Comparison of ENCODE assay signal across 8 cellular contexts in genomic region chr17:76265624-76266243, GRCh38. TPM values are rescaled to one million over a fixed set of nuclear protein-coding genes. Genes with fewer than 3 reads are reported as not detected.
A peak's percentile ranks its signal among the peaks of the same experiment; 100 is the strongest.
DNase-seq lines count a peak whose midpoint lies in the region; ATAC-seq and TF ChIP-seq lines count a peak whose summit lies in the region.

No MANE protein-coding gene starts in this region.

- H3K27me3 Mint-ChIP-seq in Caco-2 (ENCODE audit: insufficient read depth, unreplicated experiment) (no peaks in the 10 kb centered on the region), WTC11 (ENCODE audit: low read depth) (no peaks in the 10 kb centered on the region)

- H3K27ac ChIP-seq in lower lobe of right lung = peak overlapping the region; percentile 93
- H3K27ac ChIP-seq in subcutaneous abdominal adipose tissue (ENCODE audit: low read depth, low read length) = peak overlapping the region; percentile 81

- TF ChIP-seq CTCF in Caco-2 (IDR thresholded peaks at IDR 0.05; ENCODE audit: insufficient read depth in 1 of 2, low read depth in 1 of 2, low read length in 1 of 2, severe bottlenecking in 1 of 2, unreplicated experiment in 1 of 2) = no peak
- TF ChIP-seq CTCF in WTC11 (IDR thresholded peaks at IDR 0.05) = no peak
- no peak for TF ChIP-seq CTCF in lower lobe of right lung (IDR thresholded peaks at IDR 0.05)

- no peak for ATAC-seq in WTC11
- peak in 1 of 2 donors; percentile 30 for ATAC-seq in lower lobe of right lung
- no peak for ATAC-seq in HG03378 (IDR thresholded peaks at IDR 0.05; ENCODE audit: unreplicated experiment)

- CTCF ChIA-PET in Caco-2 (lab: Charles Lee) (interaction anchor here (0.6 to 2.2 kb wide), 7 partner anchors 14 to 260 kb away, joined by 3 to 14 read pairs (median 4); no protein-coding TSS in a partner anchor), WTC11 (lab: Charles Lee) (interaction anchor here (0.5 to 8.0 kb wide), 15 partner anchors 14 to 260 kb away, joined by 3 to 70 read pairs (median 5); no protein-coding TSS in a partner anchor)

- H3K27me3 ChIP-seq in Caco-2 (replicated peaks; ENCODE audit: control insufficient read depth, insufficient read depth, low read length) (no peaks in the 10 kb centered on the region), lower lobe of right lung (ENCODE audit: low read depth) (no peaks in the 10 kb centered on the region), subcutaneous abdominal adipose tissue (ENCODE audit: control insufficient read depth in 5 of 5, insufficient read depth in 4 of 5, low read length in 5 of 5) (no peaks in the 10 kb centered on the region)

- H3K27ac Mint-ChIP-seq in Caco-2 (ENCODE audit: unreplicated experiment) (peak overlapping the region; percentile 89), WTC11 (no peak overlapping the region)

- DNase-seq in Caco-2 (peak in 1 of 2 experiments; percentile 70), HuH-7.5 (ENCODE audit: low spot score) (peak; percentile 68), WTC11 (ENCODE audit: low spot score) (peak; percentile 56), dermis blood vessel endothelial cell (peak; percentile 62), lower lobe of right lung (peak; percentile 83), cortex of kidney (lab: John Stamatoyannopoulos, UW) (no peak)

- no peaks in the 10 kb centered on the region for H3K9me3 ChIP-seq in Caco-2
- H3K9me3 ChIP-seq in lower lobe of right lung = no peaks in the 10 kb centered on the region
- no peaks in the 10 kb centered on the region for H3K9me3 ChIP-seq in subcutaneous abdominal adipose tissue (ENCODE audit: control insufficient read depth in 5 of 5, low read length in 5 of 5)

- H3K9ac ChIP-seq in subcutaneous abdominal adipose tissue (ENCODE audit: low read length in 5 of 5) = peak overlapping the region in 4 of 5 donors; percentile 59 to 86 (median 74)

- peak overlapping the region; percentile 85 for H3K4me3 ChIP-seq in Caco-2 (ENCODE audit: low read depth, low read length)
- H3K4me3 ChIP-seq in lower lobe of right lung = peak overlapping the region; percentile 92
- H3K4me3 ChIP-seq in subcutaneous abdominal adipose tissue (ENCODE audit: low read depth in 1 of 5, low read length in 5 of 5) = peak overlapping the region in 4 of 5 donors; percentile 73 to 85 (median 83)

- no TSS peak for BruUV-seq in Caco-2 (replicated peaks; lab: Mats Ljungman, UMichigan)

- H3K36me3 ChIP-seq in Caco-2 (ENCODE audit: control insufficient read depth, insufficient read depth, low read length) (peaks cover 3% of the 10 kb centered on the region), lower lobe of right lung (peaks cover 20% of the 10 kb centered on the region), subcutaneous abdominal adipose tissue (ENCODE audit: control insufficient read depth in 5 of 5, insufficient read depth in 5 of 5, low read length in 5 of 5) (peaks cover 0 to 18% (median 11%) of the 10 kb centered on the region in 5 donors)

- peaks cover 63% of the 10 kb centered on the region for H3K36me3 Mint-ChIP-seq in Caco-2 (ENCODE audit: insufficient read depth, unreplicated experiment)
- peaks cover 7% of the 10 kb centered on the region; the same call in 1 of the 2 replicates for H3K36me3 Mint-ChIP-seq in WTC11

- H3K4me3 Mint-ChIP-seq in Caco-2 (ENCODE audit: unreplicated experiment) (peak overlapping the region; percentile 80), WTC11 (peak overlapping the region; percentile 71)

- H3K4me1 ChIP-seq in Caco-2 = peaks cover 58% of the 10 kb centered on the region
- peaks cover 72% of the 10 kb centered on the region for H3K4me1 ChIP-seq in lower lobe of right lung
- H3K4me1 ChIP-seq in subcutaneous abdominal adipose tissue (ENCODE audit: control insufficient read depth in 5 of 5, insufficient read depth in 5 of 5, low read length in 5 of 5) = peaks cover 8 to 60% (median 51%) of the 10 kb centered on the region in 5 donors

- H3K4me1 Mint-ChIP-seq in Caco-2 (ENCODE audit: low read depth, unreplicated experiment) = peaks cover 30% of the 10 kb centered on the region
- H3K4me1 Mint-ChIP-seq in WTC11 = peaks cover 43% of the 10 kb centered on the region

- POLR2A ChIA-PET in Caco-2 (lab: Charles Lee) = interaction anchor here (0.5 to 1.0 kb wide), 6 partner anchors 9 to 333 kb away, joined by 3 to 6 read pairs (median 4); no protein-coding TSS in a partner anchor
- POLR2A ChIA-PET in WTC11 (lab: Charles Lee) = interaction anchor here (0.6 to 1.0 kb wide), 3 partner anchors 9 to 201 kb away, joined by 3 to 4 read pairs (median 3); no protein-coding TSS in a partner anchor

- H3K9me3 Mint-ChIP-seq in Caco-2 (ENCODE audit: unreplicated experiment) (no peaks in the 10 kb centered on the region), WTC11 (no peaks in the 10 kb centered on the region)

- intact Hi-C loops in Caco-2 (cut with micrococcal nuclease; ENCODE audit: unreplicated experiment) = loop anchor here (10.0 kb wide), 1 partner anchor 161 kb away; the partner anchor contains the start of gene EXOC7
- intact Hi-C loops in lower lobe of right lung (cut with DNase I) = no loop called here

TF ChIP-seq in WTC11, 78 proteins besides CTCF, POLR2A, EP300 and RAD21 (continues in another document):
- TF ChIP-seq, protein P1, sequence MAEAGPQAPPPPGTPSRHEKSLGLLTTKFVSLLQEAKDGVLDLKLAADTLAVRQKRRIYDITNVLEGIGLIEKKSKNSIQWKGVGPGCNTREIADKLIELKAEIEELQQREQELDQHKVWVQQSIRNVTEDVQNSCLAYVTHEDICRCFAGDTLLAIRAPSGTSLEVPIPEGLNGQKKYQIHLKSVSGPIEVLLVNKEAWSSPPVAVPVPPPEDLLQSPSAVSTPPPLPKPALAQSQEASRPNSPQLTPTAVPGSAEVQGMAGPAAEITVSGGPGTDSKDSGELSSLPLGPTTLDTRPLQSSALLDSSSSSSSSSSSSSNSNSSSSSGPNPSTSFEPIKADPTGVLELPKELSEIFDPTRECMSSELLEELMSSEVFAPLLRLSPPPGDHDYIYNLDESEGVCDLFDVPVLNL (CRISPR knock-in tag; IDR thresholded peaks at IDR 0.05; ENCODE audit: borderline replicate concordance, low read depth) = no peak
- no peak for TF ChIP-seq ZNF263 (CRISPR knock-in tag; IDR thresholded peaks at IDR 0.05; ENCODE audit: low read depth)
- peak; percentile 99 for TF ChIP-seq FOXK1 (CRISPR knock-in tag; IDR thresholded peaks at IDR 0.05)
- TF ChIP-seq GABPB1 (CRISPR knock-in tag; IDR thresholded peaks at IDR 0.05) = peak; percentile 17; the same call in 1 of the 2 replicates
- peak; percentile 89; the same call in 1 of the 2 replicates for TF ChIP-seq ARID4B (CRISPR knock-in tag; IDR thresholded peaks at IDR 0.05; ENCODE audit: borderline replicate concordance)
- TF ChIP-seq, protein P2, sequence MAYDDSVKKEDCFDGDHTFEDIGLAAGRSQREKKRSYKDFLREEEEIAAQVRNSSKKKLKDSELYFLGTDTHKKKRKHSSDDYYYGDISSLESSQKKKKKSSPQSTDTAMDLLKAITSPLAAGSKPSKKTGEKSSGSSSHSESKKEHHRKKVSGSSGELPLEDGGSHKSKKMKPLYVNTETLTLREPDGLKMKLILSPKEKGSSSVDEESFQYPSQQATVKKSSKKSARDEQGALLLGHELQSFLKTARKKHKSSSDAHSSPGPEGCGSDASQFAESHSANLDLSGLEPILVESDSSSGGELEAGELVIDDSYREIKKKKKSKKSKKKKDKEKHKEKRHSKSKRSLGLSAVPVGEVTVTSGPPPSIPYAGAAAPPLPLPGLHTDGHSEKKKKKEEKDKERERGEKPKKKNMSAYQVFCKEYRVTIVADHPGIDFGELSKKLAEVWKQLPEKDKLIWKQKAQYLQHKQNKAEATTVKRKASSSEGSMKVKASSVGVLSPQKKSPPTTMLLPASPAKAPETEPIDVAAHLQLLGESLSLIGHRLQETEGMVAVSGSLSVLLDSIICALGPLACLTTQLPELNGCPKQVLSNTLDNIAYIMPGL (CRISPR knock-in tag; IDR thresholded peaks at IDR 0.05) = 0 out of 2 replicates have a peak, but pooled peaks have one; percentile 48
- peak; percentile 73 for TF ChIP-seq MAX (CRISPR knock-in tag; IDR thresholded peaks at IDR 0.05)

RNA-seq across cellular contexts. Expression of gene UBALD2, which starts 0.6 kb away (rescaled TPM):
- 50.0 and 51.6 TPM in 2 replicates for total RNA-seq in Caco-2 (2022)
- 24.4 to 30.3 TPM (median 28.2 TPM) in 3 replicates for total RNA-seq in WTC11 (2021)
- total RNA-seq in dermis blood vessel endothelial cell = 3.2 and 10.4 TPM in 2 replicates
- 62.7 TPM for total RNA-seq in lower lobe of right lung

RNA-seq across cellular contexts. Expression of gene RNF157, which starts 25.4 kb away (rescaled TPM):
- total RNA-seq in Caco-2 (2022) = 25.9 and 29.3 TPM in 2 replicates
- 11.2 to 15.1 TPM (median 13.7 TPM) in 3 replicates for total RNA-seq in WTC11 (2021)
- total RNA-seq in dermis blood vessel endothelial cell = 0.34 and 0.74 TPM in 2 replicates
- 2.4 TPM for total RNA-seq in lower lobe of right lung

RNA-seq across cellular contexts. Expression of gene QRICH2, which starts 42.3 kb away (rescaled TPM):
- total RNA-seq in Caco-2 (2022) (1.1 and 1.5 TPM in 2 replicates), WTC11 (2021) (1.5 to 3.2 TPM (median 2.7 TPM) in 3 replicates), dermis blood vessel endothelial cell (8.5 and 13.8 TPM in 2 replicates), lower lobe of right lung (4.5 TPM)
